ENCODE assay signal across 10 cellular contexts in the genomic region with DNA sequence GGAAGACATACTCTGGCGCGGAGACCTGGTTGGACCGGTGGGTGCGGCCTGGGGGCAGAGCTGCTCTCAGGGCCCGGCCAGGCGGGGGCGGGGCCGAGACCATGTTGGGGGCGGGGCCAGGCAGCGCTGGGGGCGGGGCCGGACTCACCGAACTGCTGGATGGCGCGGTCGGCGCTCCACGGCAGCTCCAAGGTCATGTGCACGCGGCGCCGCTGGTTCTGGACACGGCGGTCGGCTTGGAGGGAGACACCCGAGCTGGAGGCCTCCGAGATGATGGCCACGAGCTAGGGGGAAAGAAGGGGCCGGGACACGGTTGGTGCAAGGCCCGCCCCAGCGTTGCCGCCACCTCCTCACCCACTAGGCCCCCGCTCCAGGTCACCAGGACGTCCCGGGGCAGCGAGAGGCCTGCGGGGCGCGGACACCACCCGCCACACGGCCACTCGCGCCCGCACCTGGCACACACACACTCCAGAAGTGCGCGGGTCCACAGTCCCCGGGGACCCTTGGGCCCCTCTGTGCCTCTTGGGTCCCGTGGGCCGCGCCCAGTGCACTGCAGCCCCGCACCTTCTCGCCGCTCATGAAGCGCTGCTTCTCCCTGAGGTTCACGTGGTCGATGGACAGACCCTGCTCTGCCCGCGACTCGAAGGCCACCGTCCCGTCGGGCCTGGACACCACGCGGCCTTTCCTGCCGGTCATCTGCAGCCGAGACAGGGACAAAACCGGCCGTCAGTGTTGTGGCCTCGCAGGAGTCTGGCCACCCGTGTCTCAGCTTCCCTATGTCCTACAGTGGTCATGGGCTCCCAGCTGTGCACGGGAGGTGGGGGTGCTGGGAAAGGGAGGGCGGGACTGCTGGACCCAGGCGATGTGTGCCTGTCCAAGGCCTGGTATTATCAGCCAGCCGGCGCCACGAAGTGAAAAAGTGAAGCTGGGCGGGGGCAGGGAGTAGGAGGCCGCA. TPM values are rescaled to one million over a fixed set of nuclear protein-coding genes. Genes with fewer than 3 reads are reported as not detected.
DNase-seq lines count a peak whose midpoint lies in the region; ATAC-seq and TF ChIP-seq lines count a peak whose summit lies in the region.
"Had no signal": no experiment of that assay in that cellular context is flagged by ENCODE, and none has a peak within 500 bp of the region (broad histone marks: within the 10 kb centered on the region; RNA-seq: fewer than 3 reads in every experiment).

No MANE protein-coding gene starts in this region.

- H3K4me1 ChIP-seq in heart left ventricle (peaks cover 5 to 29% (median 16%) of the 10 kb centered on the region in 12 donors), parathyroid adenoma (peaks cover 4% of the 10 kb centered on the region)

- H3K4me2 ChIP-seq in parathyroid adenoma (ENCODE audit: low read length) = peak overlapping the region; percentile 9

- H3K4me3 ChIP-seq in heart left ventricle (no peak overlapping the region), parathyroid adenoma (ENCODE audit: low read depth, low read length) (no peak overlapping the region)

- no peak overlapping the region for H3K9ac ChIP-seq in parathyroid adenoma

- peak; percentile 3 to 38 (median 15) for ATAC-seq in heart left ventricle
- no peak for ATAC-seq in HG03521 (IDR thresholded peaks at IDR 0.05; ENCODE audit: unreplicated experiment)
- no peak for ATAC-seq in HG02970 (IDR thresholded peaks at IDR 0.05; ENCODE audit: low FRiP score, unreplicated experiment)

- intact Hi-C loops in heart left ventricle (cut with DNase I) = loop anchor here (1.0 to 5.0 kb wide), 5 partner anchors 60 to 128 kb away; partner anchors contain the start of genes CBARP (in 1 of the 10) and SBNO2 (in 1 of the 10)

- DNase-seq in AG08395 (ENCODE audit: low spot score) (peak; percentile 15), T1000 (lab: John Stamatoyannopoulos, UW) (peak; percentile 31), heart left ventricle (peak in 1 of 5 donors; percentile 60), SW 1271 (lab: John Stamatoyannopoulos, UW) (no peak), SK-N-DZ (ENCODE audit: low spot score) (no peak)
- DNase-seq: NCI-H1092 treated with DMSO at 0.1 percent for 48 hours had no signal

- H3K9me3 ChIP-seq in heart left ventricle (no peaks in the 10 kb centered on the region), parathyroid adenoma (ENCODE audit: control insufficient read depth, low read length) (no peaks in the 10 kb centered on the region)

- H3K36me3 ChIP-seq in heart left ventricle (peaks cover 0 to 96% (median 62%) of the 10 kb centered on the region in 9 donors), parathyroid adenoma (ENCODE audit: control insufficient read depth, insufficient read depth, low read length) (no peaks in the 10 kb centered on the region)

- H3K27me3 ChIP-seq in heart left ventricle = no peaks in the 10 kb centered on the region
- H3K27me3 ChIP-seq in parathyroid adenoma (ENCODE audit: control insufficient read depth, insufficient read depth, low read length) = no peaks in the 10 kb centered on the region

- no peak for TF ChIP-seq CTCF in heart left ventricle (IDR thresholded peaks at IDR 0.05)
- TF ChIP-seq CTCF in parathyroid adenoma (IDR thresholded peaks at IDR 0.05) = no peak

- no peak overlapping the region for H2AFZ ChIP-seq in parathyroid adenoma

- peak overlapping the region in 11 of 12 donors; percentile 4 to 85 (median 70) for H3K27ac ChIP-seq in heart left ventricle
- H3K27ac ChIP-seq in parathyroid adenoma = no peak overlapping the region
- H3K27ac ChIP-seq: epithelial cell of prostate had no signal

- 64 to 82% (median 70%) methylated on average over 47 to 79 of the region's 79 CpGs for WGBS in heart left ventricle, 4 donors

- H3K79me2 ChIP-seq in parathyroid adenoma = no peaks in the 10 kb centered on the region

- TF ChIP-seq POLR2A in heart left ventricle (IDR thresholded peaks at IDR 0.05) = no peak

RNA-seq across cellular contexts. Expression of gene GPX4, which starts 8.7 kb away (rescaled TPM):
- total RNA-seq in heart left ventricle = 100 to 1,000 TPM; 251 to 590 (median 289) TPM
- 100 to 1,000 TPM; 377 to 558 TPM for polyA plus RNA-seq in heart left ventricle
- polyA plus RNA-seq in SK-N-DZ (2014; cell fraction: cytosol; rRNA removed) = 781 and 852 TPM in 2 replicates
- 522 and 693 TPM in 2 replicates for polyA plus RNA-seq in SK-N-DZ (2014; cell fraction: nucleus; rRNA removed)

RNA-seq across cellular contexts. Expression of gene POLR2E, which starts 17.4 kb away (rescaled TPM):
- 100 to 1,000 TPM; 116 to 220 (median 139) TPM for total RNA-seq in heart left ventricle
- polyA plus RNA-seq in heart left ventricle = 100 to 1,000 TPM; 161 to 209 TPM
- 240 and 311 TPM in 2 replicates for polyA plus RNA-seq in SK-N-DZ (2014; cell fraction: cytosol; rRNA removed)
- polyA plus RNA-seq in SK-N-DZ (2014; cell fraction: nucleus; rRNA removed) = 150 and 168 TPM in 2 replicates

RNA-seq across cellular contexts. Expression of gene ARHGAP45, which starts 45.6 kb away (rescaled TPM):
- 10 to 100 TPM in 3 of 9 donors, 1 to 10 TPM in 6; 1.6 to 38.2 (median 5.1) TPM for total RNA-seq in heart left ventricle
- polyA plus RNA-seq in heart left ventricle = 1 to 10 TPM; 4.1 to 4.7 TPM
- 3.2 and 6.2 TPM in 2 replicates for polyA plus RNA-seq in SK-N-DZ (2014; cell fraction: cytosol; rRNA removed)
- polyA plus RNA-seq in SK-N-DZ (2014; cell fraction: nucleus; rRNA removed) = 6.1 and 10.6 TPM in 2 replicates

Comparison
In these comparisons a context has a peak if more than half of its experiments do, and no peak if none do; other contexts are left out.
1. DNase-seq: peak in AG08395 (single experiment) and T1000 (single experiment); none in SW 1271 (0 of 2) and SK-N-DZ (single experiment).
2. ATAC-seq: peak in heart left ventricle (4 of 4); none in HG03521 (single experiment) and HG02970 (single experiment).